ENCODE assay signal across 2 cellular contexts in genomic region chr9:6785682-6786081, GRCh38.
TF ChIP-seq lines count a peak whose summit lies in the region.

No MANE protein-coding gene starts in this region.

TF ChIP-seq in A549, 52 proteins besides CTCF, POLR2A, EP300 and RAD21 (continued from another document):
- TF ChIP-seq MAX (IDR thresholded peaks at IDR 0.05) (no peak), RCOR1 (IDR thresholded peaks at IDR 0.05; ENCODE audit: low read depth, low read length) (no peak)

TF ChIP-seq in GM23338, 12 proteins besides CTCF, POLR2A, EP300 and RAD21 (continued from another document):
- TF ChIP-seq JUNB (IDR thresholded peaks at IDR 0.05; ENCODE audit: unreplicated experiment) (no peak), POLR2AphosphoS5 (IDR thresholded peaks at IDR 0.05; ENCODE audit: low read depth) (no peak), CREB1 (CRISPR knock-in tag; IDR thresholded peaks at IDR 0.05; ENCODE audit: low read depth) (no peak), STAT1 (IDR thresholded peaks at IDR 0.05; ENCODE audit: unreplicated experiment) (no peak), EZH2phosphoT487 (IDR thresholded peaks at IDR 0.05; ENCODE audit: unreplicated experiment) (no peak), ZNF114 (CRISPR knock-in tag; IDR thresholded peaks at IDR 0.05) (no peak), NANOG (IDR thresholded peaks at IDR 0.05; ENCODE audit: borderline replicate concordance) (no peak)
- TF ChIP-seq, protein P1, sequence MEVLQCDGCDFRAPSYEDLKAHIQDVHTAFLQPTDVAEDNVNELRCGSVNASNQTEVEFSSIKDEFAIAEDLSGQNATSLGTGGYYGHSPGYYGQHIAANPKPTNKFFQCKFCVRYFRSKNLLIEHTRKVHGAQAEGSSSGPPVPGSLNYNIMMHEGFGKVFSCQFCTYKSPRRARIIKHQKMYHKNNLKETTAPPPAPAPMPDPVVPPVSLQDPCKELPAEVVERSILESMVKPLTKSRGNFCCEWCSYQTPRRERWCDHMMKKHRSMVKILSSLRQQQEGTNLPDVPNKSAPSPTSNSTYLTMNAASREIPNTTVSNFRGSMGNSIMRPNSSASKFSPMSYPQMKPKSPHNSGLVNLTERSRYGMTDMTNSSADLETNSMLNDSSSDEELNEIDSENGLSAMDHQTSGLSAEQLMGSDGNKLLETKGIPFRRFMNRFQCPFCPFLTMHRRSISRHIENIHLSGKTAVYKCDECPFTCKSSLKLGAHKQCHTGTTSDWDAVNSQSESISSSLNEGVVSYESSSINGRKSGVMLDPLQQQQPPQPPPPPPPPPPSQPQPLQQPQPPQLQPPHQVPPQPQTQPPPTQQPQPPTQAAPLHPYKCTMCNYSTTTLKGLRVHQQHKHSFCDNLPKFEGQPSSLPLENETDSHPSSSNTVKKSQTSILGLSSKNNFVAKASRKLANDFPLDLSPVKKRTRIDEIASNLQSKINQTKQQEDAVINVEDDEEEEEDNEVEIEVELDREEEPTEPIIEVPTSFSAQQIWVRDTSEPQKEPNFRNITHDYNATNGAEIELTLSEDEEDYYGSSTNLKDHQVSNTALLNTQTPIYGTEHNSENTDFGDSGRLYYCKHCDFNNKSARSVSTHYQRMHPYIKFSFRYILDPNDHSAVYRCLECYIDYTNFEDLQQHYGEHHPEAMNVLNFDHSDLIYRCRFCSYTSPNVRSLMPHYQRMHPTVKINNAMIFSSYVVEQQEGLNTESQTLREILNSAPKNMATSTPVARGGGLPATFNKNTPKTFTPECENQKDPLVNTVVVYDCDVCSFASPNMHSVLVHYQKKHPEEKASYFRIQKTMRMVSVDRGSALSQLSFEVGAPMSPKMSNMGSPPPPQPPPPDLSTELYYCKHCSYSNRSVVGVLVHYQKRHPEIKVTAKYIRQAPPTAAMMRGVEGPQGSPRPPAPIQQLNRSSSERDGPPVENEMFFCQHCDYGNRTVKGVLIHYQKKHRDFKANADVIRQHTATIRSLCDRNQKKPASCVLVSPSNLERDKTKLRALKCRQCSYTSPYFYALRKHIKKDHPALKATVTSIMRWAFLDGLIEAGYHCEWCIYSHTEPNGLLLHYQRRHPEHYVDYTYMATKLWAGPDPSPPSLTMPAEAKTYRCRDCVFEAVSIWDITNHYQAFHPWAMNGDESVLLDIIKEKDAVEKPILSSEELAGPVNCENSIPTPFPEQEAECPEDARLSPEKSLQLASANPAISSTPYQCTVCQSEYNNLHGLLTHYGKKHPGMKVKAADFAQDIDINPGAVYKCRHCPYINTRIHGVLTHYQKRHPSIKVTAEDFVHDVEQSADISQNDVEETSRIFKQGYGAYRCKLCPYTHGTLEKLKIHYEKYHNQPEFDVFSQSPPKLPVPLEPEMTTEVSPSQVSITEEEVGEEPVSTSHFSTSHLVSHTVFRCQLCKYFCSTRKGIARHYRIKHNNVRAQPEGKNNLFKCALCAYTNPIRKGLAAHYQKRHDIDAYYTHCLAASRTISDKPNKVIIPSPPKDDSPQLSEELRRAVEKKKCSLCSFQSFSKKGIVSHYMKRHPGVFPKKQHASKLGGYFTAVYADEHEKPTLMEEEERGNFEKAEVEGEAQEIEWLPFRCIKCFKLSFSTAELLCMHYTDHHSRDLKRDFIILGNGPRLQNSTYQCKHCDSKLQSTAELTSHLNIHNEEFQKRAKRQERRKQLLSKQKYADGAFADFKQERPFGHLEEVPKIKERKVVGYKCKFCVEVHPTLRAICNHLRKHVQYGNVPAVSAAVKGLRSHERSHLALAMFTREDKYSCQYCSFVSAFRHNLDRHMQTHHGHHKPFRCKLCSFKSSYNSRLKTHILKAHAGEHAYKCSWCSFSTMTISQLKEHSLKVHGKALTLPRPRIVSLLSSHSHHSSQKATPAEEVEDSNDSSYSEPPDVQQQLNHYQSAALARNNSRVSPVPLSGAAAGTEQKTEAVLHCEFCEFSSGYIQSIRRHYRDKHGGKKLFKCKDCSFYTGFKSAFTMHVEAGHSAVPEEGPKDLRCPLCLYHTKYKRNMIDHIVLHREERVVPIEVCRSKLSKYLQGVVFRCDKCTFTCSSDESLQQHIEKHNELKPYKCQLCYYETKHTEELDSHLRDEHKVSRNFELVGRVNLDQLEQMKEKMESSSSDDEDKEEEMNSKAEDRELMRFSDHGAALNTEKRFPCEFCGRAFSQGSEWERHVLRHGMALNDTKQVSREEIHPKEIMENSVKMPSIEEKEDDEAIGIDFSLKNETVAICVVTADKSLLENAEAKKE (CRISPR knock-in tag; IDR thresholded peaks at IDR 0.05): no peak
- TF ChIP-seq, protein P2, sequence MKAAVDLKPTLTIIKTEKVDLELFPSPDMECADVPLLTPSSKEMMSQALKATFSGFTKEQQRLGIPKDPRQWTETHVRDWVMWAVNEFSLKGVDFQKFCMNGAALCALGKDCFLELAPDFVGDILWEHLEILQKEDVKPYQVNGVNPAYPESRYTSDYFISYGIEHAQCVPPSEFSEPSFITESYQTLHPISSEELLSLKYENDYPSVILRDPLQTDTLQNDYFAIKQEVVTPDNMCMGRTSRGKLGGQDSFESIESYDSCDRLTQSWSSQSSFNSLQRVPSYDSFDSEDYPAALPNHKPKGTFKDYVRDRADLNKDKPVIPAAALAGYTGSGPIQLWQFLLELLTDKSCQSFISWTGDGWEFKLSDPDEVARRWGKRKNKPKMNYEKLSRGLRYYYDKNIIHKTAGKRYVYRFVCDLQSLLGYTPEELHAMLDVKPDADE (IDR thresholded peaks at IDR 0.05): no peak
- TF ChIP-seq, protein P3, sequence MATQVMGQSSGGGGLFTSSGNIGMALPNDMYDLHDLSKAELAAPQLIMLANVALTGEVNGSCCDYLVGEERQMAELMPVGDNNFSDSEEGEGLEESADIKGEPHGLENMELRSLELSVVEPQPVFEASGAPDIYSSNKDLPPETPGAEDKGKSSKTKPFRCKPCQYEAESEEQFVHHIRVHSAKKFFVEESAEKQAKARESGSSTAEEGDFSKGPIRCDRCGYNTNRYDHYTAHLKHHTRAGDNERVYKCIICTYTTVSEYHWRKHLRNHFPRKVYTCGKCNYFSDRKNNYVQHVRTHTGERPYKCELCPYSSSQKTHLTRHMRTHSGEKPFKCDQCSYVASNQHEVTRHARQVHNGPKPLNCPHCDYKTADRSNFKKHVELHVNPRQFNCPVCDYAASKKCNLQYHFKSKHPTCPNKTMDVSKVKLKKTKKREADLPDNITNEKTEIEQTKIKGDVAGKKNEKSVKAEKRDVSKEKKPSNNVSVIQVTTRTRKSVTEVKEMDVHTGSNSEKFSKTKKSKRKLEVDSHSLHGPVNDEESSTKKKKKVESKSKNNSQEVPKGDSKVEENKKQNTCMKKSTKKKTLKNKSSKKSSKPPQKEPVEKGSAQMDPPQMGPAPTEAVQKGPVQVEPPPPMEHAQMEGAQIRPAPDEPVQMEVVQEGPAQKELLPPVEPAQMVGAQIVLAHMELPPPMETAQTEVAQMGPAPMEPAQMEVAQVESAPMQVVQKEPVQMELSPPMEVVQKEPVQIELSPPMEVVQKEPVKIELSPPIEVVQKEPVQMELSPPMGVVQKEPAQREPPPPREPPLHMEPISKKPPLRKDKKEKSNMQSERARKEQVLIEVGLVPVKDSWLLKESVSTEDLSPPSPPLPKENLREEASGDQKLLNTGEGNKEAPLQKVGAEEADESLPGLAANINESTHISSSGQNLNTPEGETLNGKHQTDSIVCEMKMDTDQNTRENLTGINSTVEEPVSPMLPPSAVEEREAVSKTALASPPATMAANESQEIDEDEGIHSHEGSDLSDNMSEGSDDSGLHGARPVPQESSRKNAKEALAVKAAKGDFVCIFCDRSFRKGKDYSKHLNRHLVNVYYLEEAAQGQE (IDR thresholded peaks at IDR 0.05; ENCODE audit: unreplicated experiment): no peak
